Comparison of ENCODE assay signal across 8 cellular contexts in genomic region chr4:52659722-52660261, GRCh38. TPM values are rescaled to one million over a fixed set of nuclear protein-coding genes. Genes with fewer than 3 reads are reported as not detected.
DNase-seq lines count a peak whose midpoint lies in the region; TF ChIP-seq lines count a peak whose summit lies in the region.

No MANE protein-coding gene starts in this region.

- no peak for TF ChIP-seq CTCF in GM20000 (IDR thresholded peaks at IDR 0.05; ENCODE audit: extremely low read depth, missing control alignments)
- TF ChIP-seq CTCF in epithelial cell of proximal tubule (conservative IDR thresholded peaks at IDR 0.05; ENCODE audit: low read depth, low read length): no peak

- peak; percentile 53 for DNase-seq in COLO668 (lab: John Stamatoyannopoulos, UW; ENCODE audit: unreplicated experiment)
- peak; percentile 49 for DNase-seq in GM20000 (ENCODE audit: low spot score)
- peak; percentile 46 for DNase-seq in HT-29 (ENCODE audit: low spot score)
- peak; percentile 65 for DNase-seq in activated CD8-positive, alpha-beta memory T cell treated with anti-CD3 and anti-CD28 coated beads for 24 hours
- no peak for DNase-seq in epithelial cell of proximal tubule (ENCODE audit: low read depth)
- peak; percentile 91 for DNase-seq in mesenteric fat pad (ENCODE audit: low spot score)
- no peak for DNase-seq in GOT3 (lab: John Stamatoyannopoulos, UW)

- peak overlapping the region; percentile 75 for H3K27ac ChIP-seq in temporal lobe (ENCODE audit: low read depth, low read length)

- H3K4me3 ChIP-seq in epithelial cell of proximal tubule (ENCODE audit: low read depth, low read length): peak overlapping the region; percentile 78

RNA-seq across cellular contexts. Expression of gene USP46, which starts 0.7 kb away (rescaled TPM):
- total RNA-seq in HT-29 (2014; rRNA removed; shearing (Covaris generic)): 2.7 and 3.0 TPM in 2 replicates
- total RNA-seq in epithelial cell of proximal tubule (8.5 and 9.5 TPM in 2 replicates), mesenteric fat pad (18.3 TPM), temporal lobe (60.0 TPM)

Comparison
In these comparisons a context has a peak if more than half of its experiments do, and no peak if none do; other contexts are left out.
1. DNase-seq: peak in COLO668 (single experiment), GM20000 (single experiment), HT-29 (single experiment), activated CD8-positive, alpha-beta memory T cell treated with anti-CD3 and anti-CD28 coated beads for 24 hours (single experiment) and mesenteric fat pad (single experiment); none in epithelial cell of proximal tubule (single experiment) and GOT3 (single experiment).